ENCODE assay signal across 7 cellular contexts in genomic region chr2:46477462-46477861, GRCh38. TPM values are rescaled to one million over a fixed set of nuclear protein-coding genes. Genes with fewer than 3 reads are reported as not detected.
"Had no signal": no experiment of that assay in that cellular context is flagged by ENCODE, and none has a peak within 500 bp of the region (broad histone marks: within the 10 kb centered on the region; RNA-seq: fewer than 3 reads in every experiment).

No MANE protein-coding gene starts in this region.

RNA-seq across cellular contexts. Expression of gene TMEM247, which starts 1.9 kb away (rescaled TPM):
- total RNA-seq: body of pancreas, kidney, left ventricle myocardium inferior, neural crest cell, ovary, sigmoid colon, upper lobe of right lung had no signal
- polyA plus RNA-seq: ovary, sigmoid colon had no signal
